Comparison of ENCODE assay signal across 13 cellular contexts in genomic region chr11:61083601-61084147, GRCh38. TPM values are rescaled to one million over a fixed set of nuclear protein-coding genes. Genes with fewer than 3 reads are reported as not detected.
DNase-seq lines count a peak whose midpoint lies in the region; ATAC-seq, FAIRE-seq and TF ChIP-seq lines count a peak whose summit lies in the region.
"Had no signal": no experiment of that assay in that cellular context is flagged by ENCODE, and none has a peak within 500 bp of the region (broad histone marks: within the 10 kb centered on the region; RNA-seq: fewer than 3 reads in every experiment).

No MANE protein-coding gene starts in this region.

- no peaks in the 10 kb centered on the region for H3K9me3 ChIP-seq in body of pancreas
- H3K9me3 ChIP-seq in kidney (ENCODE audit: control insufficient read depth in 1 of 2, low read length in 2 of 2) = no peaks in the 10 kb centered on the region
- H3K9me3 ChIP-seq: right lobe of liver had no signal

- WGBS in body of pancreas, 2 donors = 73 to 78% methylated on average over 13 of the region's 13 CpGs

- ATAC-seq in body of pancreas = no peak

- H3K36me3 Mint-ChIP-seq in activated naive CD4-positive, alpha-beta T cell treated with anti-CD3 and anti-CD28 coated beads, Interleukin-2, amount 50 U/mL, for 24 hours = peaks cover 2% of the 10 kb centered on the region

- no peak overlapping the region for H3K9ac ChIP-seq in kidney (ENCODE audit: low read length in 2 of 2)

- H3K4me1 Mint-ChIP-seq in activated naive CD4-positive, alpha-beta T cell treated with anti-CD3 and anti-CD28 coated beads, Interleukin-2, amount 50 U/mL, for 24 hours = peaks cover 58% of the 10 kb centered on the region

- no peak overlapping the region for H3K27ac ChIP-seq in body of pancreas
- no peak overlapping the region for H3K27ac ChIP-seq in kidney (ENCODE audit: low read depth in 2 of 2, low read length in 2 of 2)
- H3K27ac ChIP-seq: C4-2B, cardiac muscle cell, right lobe of liver had no signal

- in situ Hi-C loops in GM13976 (cut with MboI; ENCODE audit: low sequenced_read_pairs, unreplicated experiment) = no loop called here

- H3K9me3 Mint-ChIP-seq in activated naive CD4-positive, alpha-beta T cell treated with anti-CD3 and anti-CD28 coated beads, Interleukin-2, amount 50 U/mL, for 24 hours = no peaks in the 10 kb centered on the region

- DNase-seq in GM13976 (ENCODE audit: low spot score) (peak; percentile 66), AG08396 (ENCODE audit: low spot score) (no peak), globus pallidus (ENCODE audit: low spot score) (no peak), body of pancreas (no peak), kidney (no peak)
- DNase-seq in activated CD4-positive, alpha-beta T cell treated with anti-CD3 and anti-CD28 coated beads for 48 hours = peak; percentile 78
- DNase-seq in stimulated activated CD4-positive, alpha-beta T cell treated with anti-CD3 and anti-CD28 coated beads, Interleukin-1b, Interleukin-23, amount 100 ng/mL, for 48 hours = peak; percentile 75
- DNase-seq: H7, right lobe of liver, SHP77 had no signal

- H3K4me3 ChIP-seq in body of pancreas (no peak overlapping the region), kidney (ENCODE audit: low read length in 2 of 2) (no peak overlapping the region)
- H3K4me3 ChIP-seq: cardiac muscle cell, right lobe of liver had no signal

- FAIRE-seq in kidney (lab: Jason Lieb, UNC) = no peak

- intact Hi-C loops in body of pancreas (cut with DNase I) (no loop called here), kidney (cut with DNase I) (no loop called here)

- H3K36me3 ChIP-seq in body of pancreas (replicated peaks in 1 of 2; ENCODE audit: insufficient read depth in 1 of 2, low read depth in 2 of 2) (no peaks in the 10 kb centered on the region), kidney (ENCODE audit: control insufficient read depth in 1 of 2, insufficient read depth in 2 of 2, low read length in 2 of 2) (no peaks in the 10 kb centered on the region)
- H3K36me3 ChIP-seq: cardiac muscle cell, right lobe of liver had no signal

- peak overlapping the region; percentile 99 for H3K27ac Mint-ChIP-seq in activated naive CD4-positive, alpha-beta T cell treated with anti-CD3 and anti-CD28 coated beads, Interleukin-2, amount 50 U/mL, for 24 hours

- H3K27me3 ChIP-seq in body of pancreas = no peaks in the 10 kb centered on the region
- H3K27me3 ChIP-seq: cardiac muscle cell, right lobe of liver had no signal

- no peaks in the 10 kb centered on the region for H3K27me3 Mint-ChIP-seq in activated naive CD4-positive, alpha-beta T cell treated with anti-CD3 and anti-CD28 coated beads, Interleukin-2, amount 50 U/mL, for 24 hours

- H3K4me1 ChIP-seq in body of pancreas (no peaks in the 10 kb centered on the region), kidney (ENCODE audit: control insufficient read depth in 1 of 2, insufficient read depth in 1 of 2, low read depth in 1 of 2, low read length in 2 of 2) (no peaks in the 10 kb centered on the region)
- H3K4me1 ChIP-seq: right lobe of liver had no signal

- peak overlapping the region; percentile 78 for H3K4me3 Mint-ChIP-seq in activated naive CD4-positive, alpha-beta T cell treated with anti-CD3 and anti-CD28 coated beads, Interleukin-2, amount 50 U/mL, for 24 hours

- TF ChIP-seq CTCF in GM13976 (IDR thresholded peaks at IDR 0.05; ENCODE audit: borderline replicate concordance, control extremely low read depth, extremely low read depth, insufficient read depth, missing control alignments) (peak; percentile 7), body of pancreas (IDR thresholded peaks at IDR 0.05) (no peak), kidney (IDR thresholded peaks at IDR 0.05; ENCODE audit: borderline replicate concordance, extremely low read depth, insufficient read depth) (no peak)

- TF ChIP-seq POLR2A in body of pancreas (IDR thresholded peaks at IDR 0.05) = no peak

RNA-seq across cellular contexts. Expression of gene CD5, which starts 18.6 kb away (rescaled TPM):
- total RNA-seq in body of pancreas (under 1 TPM; 0.33 to 0.52 TPM), kidney (2.9 TPM)
- polyA plus RNA-seq in kidney (ENCODE audit: insufficient read depth, low read depth, low replicate concordance) = 0.26 TPM
- total RNA-seq: cardiac muscle cell, H7 had no signal
- polyA plus RNA-seq: cardiac muscle cell had no signal

Comparison
In these comparisons a context has a peak if more than half of its experiments do, and no peak if none do; other contexts are left out.
1. DNase-seq: peak in GM13976 (single experiment), activated CD4-positive, alpha-beta T cell treated with anti-CD3 and anti-CD28 coated beads for 48 hours (single experiment) and stimulated activated CD4-positive, alpha-beta T cell treated with anti-CD3 and anti-CD28 coated beads, Interleukin-1b, Interleukin-23, amount 100 ng/mL, for 48 hours (single experiment); none in AG08396 (single experiment), globus pallidus (single experiment), body of pancreas (0 of 4) and kidney (single experiment).